In genomic region chr17:65064452-65065019, GRCh38 we compare ENCODE assay signal across 9 cellular contexts. TPM values are rescaled to one million over a fixed set of nuclear protein-coding genes. Genes with fewer than 3 reads are reported as not detected.
DNase-seq lines count a peak whose midpoint lies in the region; TF ChIP-seq lines count a peak whose summit lies in the region.
"Had no signal": no experiment of that assay in that cellular context is flagged by ENCODE, and none has a peak within 500 bp of the region (broad histone marks: within the 10 kb centered on the region; RNA-seq: fewer than 3 reads in every experiment).

No MANE protein-coding gene starts in this region.

- no peaks in the 10 kb centered on the region for H3K36me3 ChIP-seq in transverse colon

- peak; percentile 36 for DNase-seq in DMS 273 (lab: John Stamatoyannopoulos, UW; ENCODE audit: unreplicated experiment)
- no peak for DNase-seq in DMS 273 treated with DMSO at 0.1 percent for 48 hours (lab: John Stamatoyannopoulos, UW)
- peak; percentile 65 for DNase-seq in amniotic epithelial cell (ENCODE audit: low read depth)
- DNase-seq in iris pigment epithelial cell (ENCODE audit: low read depth) = peak; percentile 71
- DNase-seq in transverse colon = no peak
- DNase-seq in activated T-cell treated with anti-CD3 and anti-CD28 coated beads for 4 hours = no peak
- no peak for DNase-seq in posterior cingulate gyrus
- no peak for DNase-seq in NCI-H446 treated with DMSO at 0.1 percent for 48 hours (lab: John Stamatoyannopoulos, UW)

- TF ChIP-seq EP300 in transverse colon (IDR thresholded peaks at IDR 0.05; ENCODE audit: low read depth) = no peak

- in situ Hi-C loops in transverse colon (cut with MboI; ENCODE audit: low pct_ligation_motif_present in 1 of 4, low pct_unique_long_range_greater_than_20kb in 1 of 4, low sequenced_read_pairs in 3 of 4) = no loop called here

- H3K9me3 ChIP-seq in transverse colon = no peaks in the 10 kb centered on the region

- H3K4me3 ChIP-seq in transverse colon = no peak overlapping the region

- 71 to 92% methylated on average over 2 to 6 of the region's 6 CpGs for WGBS in transverse colon (ENCODE audit: low coverage in 1 of 2), 2 donors

- H3K4me1 ChIP-seq in transverse colon = peaks cover 2 to 46% (median 16%) of the 10 kb centered on the region in 4 donors

- intact Hi-C loops in transverse colon (cut with DNase I; ENCODE audit: low total_unique reads) = no loop called here
- intact Hi-C loops in posterior cingulate gyrus (cut with DNase I) = loop anchor here (5.0 kb wide), 1 partner anchor 38 kb away; no protein-coding TSS in a partner anchor

- TF ChIP-seq CTCF in transverse colon (IDR thresholded peaks at IDR 0.05) = no peak

- H3K27ac ChIP-seq in transverse colon = peak overlapping the region in 3 of 4 donors; percentile 19 to 40 (median 32)
- H3K27ac ChIP-seq: 22Rv1 had no signal

- TF ChIP-seq POLR2A in transverse colon (IDR thresholded peaks at IDR 0.05) = no peak

- no peaks in the 10 kb centered on the region for H3K27me3 ChIP-seq in transverse colon

RNA-seq across cellular contexts. Expression of gene GNA13, which starts 8.0 kb away (rescaled TPM):
- total RNA-seq in transverse colon = 10 to 100 TPM; 37.8 to 89.4 (median 76.4) TPM

Comparison
In these comparisons a context has a peak if more than half of its experiments do, and no peak if none do; other contexts are left out.
1. DNase-seq: peak in DMS 273 (single experiment), amniotic epithelial cell (single experiment) and iris pigment epithelial cell (single experiment); none in DMS 273 treated with DMSO at 0.1 percent for 48 hours (single experiment), transverse colon (single experiment), activated T-cell treated with anti-CD3 and anti-CD28 coated beads for 4 hours (single experiment), posterior cingulate gyrus (0 of 10) and NCI-H446 treated with DMSO at 0.1 percent for 48 hours (single experiment).